ENCODE assay signal across 9 cellular contexts in the genomic region with DNA sequence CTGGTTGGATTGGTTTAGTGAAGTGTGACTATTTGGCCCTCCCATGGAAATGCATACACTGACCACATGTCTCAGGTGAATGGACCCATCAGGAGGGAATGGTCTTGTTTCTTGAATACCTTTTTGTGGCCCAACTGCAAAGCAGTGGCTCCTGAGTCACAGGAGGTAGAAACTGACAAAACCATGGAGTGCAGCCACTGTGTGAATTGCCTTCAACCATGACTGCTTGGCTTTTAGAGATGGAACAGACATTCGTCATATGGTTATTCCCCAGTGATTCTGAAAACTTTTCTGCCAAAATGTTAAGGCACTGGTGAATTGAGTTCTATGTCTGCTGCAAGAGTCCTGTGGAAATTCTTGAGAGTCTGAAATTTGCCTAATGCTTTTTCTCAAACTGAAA.
A peak's percentile ranks its signal among the peaks of the same experiment; 100 is the strongest.
DNase-seq lines count a peak whose midpoint lies in the region; ATAC-seq and TF ChIP-seq lines count a peak whose summit lies in the region.
"Had no signal": no experiment of that assay in that cellular context is flagged by ENCODE, and none has a peak within 500 bp of the region (broad histone marks: within the 10 kb centered on the region; RNA-seq: fewer than 3 reads in every experiment).

No MANE protein-coding gene starts in this region.

- TF ChIP-seq CTCF in glutamatergic neuron (IDR thresholded peaks at IDR 0.05; ENCODE audit: partially characterized antibody, unreplicated experiment), result no peak
- no peak for TF ChIP-seq CTCF in Peyer's patch (IDR thresholded peaks at IDR 0.05)

- ATAC-seq in GM21367 (IDR thresholded peaks at IDR 0.05; ENCODE audit: unreplicated experiment) (peak; percentile 49), HG03135 (IDR thresholded peaks at IDR 0.05; ENCODE audit: unreplicated experiment) (peak; percentile 44)

- peaks cover 1% of the 10 kb centered on the region for H3K27me3 Mint-ChIP-seq in glutamatergic neuron (ENCODE audit: unreplicated experiment)

- H3K36me3 ChIP-seq in subcutaneous abdominal adipose tissue (ENCODE audit: control insufficient read depth in 5 of 5, insufficient read depth in 5 of 5, low read length in 5 of 5), result no peaks in the 10 kb centered on the region
- H3K36me3 ChIP-seq in Peyer's patch, result no peaks in the 10 kb centered on the region

- peaks cover 2% of the 10 kb centered on the region for H3K9me3 Mint-ChIP-seq in glutamatergic neuron (ENCODE audit: unreplicated experiment)

- H3K4me1 Mint-ChIP-seq in glutamatergic neuron (ENCODE audit: low read depth, unreplicated experiment), result peaks cover 16% of the 10 kb centered on the region

- H3K27me3 ChIP-seq in subcutaneous abdominal adipose tissue (ENCODE audit: control insufficient read depth in 5 of 5, insufficient read depth in 4 of 5, low read length in 5 of 5), result no peaks in the 10 kb centered on the region
- no peaks in the 10 kb centered on the region for H3K27me3 ChIP-seq in Peyer's patch

- H3K27ac ChIP-seq in subcutaneous abdominal adipose tissue (ENCODE audit: low read depth, low read length) (peak overlapping the region; percentile 4), Peyer's patch (no peak overlapping the region)

- H3K4me1 ChIP-seq in subcutaneous abdominal adipose tissue (ENCODE audit: control insufficient read depth in 5 of 5, insufficient read depth in 5 of 5, low read length in 5 of 5) (peaks cover 5 to 15% (median 9%) of the 10 kb centered on the region in 5 donors), Peyer's patch (no peaks in the 10 kb centered on the region)

- H3K4me3 Mint-ChIP-seq in glutamatergic neuron (ENCODE audit: unreplicated experiment), result no peak overlapping the region
- H3K4me3 Mint-ChIP-seq: mesothelial cell of epicardium had no signal

- H3K36me3 Mint-ChIP-seq in glutamatergic neuron (ENCODE audit: unreplicated experiment), result no peaks in the 10 kb centered on the region

- H3K27ac Mint-ChIP-seq in glutamatergic neuron (ENCODE audit: unreplicated experiment), result peak overlapping the region; percentile 29

- peaks cover 0 to 4% (median 0%) of the 10 kb centered on the region in 5 donors for H3K9me3 ChIP-seq in subcutaneous abdominal adipose tissue (ENCODE audit: control insufficient read depth in 5 of 5, low read length in 5 of 5)
- no peaks in the 10 kb centered on the region for H3K9me3 ChIP-seq in Peyer's patch

- no peak for DNase-seq in glutamatergic neuron
- no peak for DNase-seq in Ammon's horn (ENCODE audit: low spot score)
- no peak for DNase-seq in Peyer's patch
- DNase-seq in mesenteric fat pad (ENCODE audit: low spot score), result no peak
- DNase-seq: NCI-H524 had no signal

- H3K9ac ChIP-seq in subcutaneous abdominal adipose tissue (ENCODE audit: low read length in 5 of 5), result no peak overlapping the region

- no peak for TF ChIP-seq POLR2A in Peyer's patch (IDR thresholded peaks at IDR 0.05)

- H3K4me3 ChIP-seq in subcutaneous abdominal adipose tissue (ENCODE audit: low read depth in 1 of 5, low read length in 5 of 5), result no peak overlapping the region
- H3K4me3 ChIP-seq in Peyer's patch, result no peak overlapping the region
